ENCODE assay signal across 17 cellular contexts in genomic region chr18:12086249-12086648, GRCh38. TPM values are rescaled to one million over a fixed set of nuclear protein-coding genes. Genes with fewer than 3 reads are reported as not detected.
DNase-seq lines count a peak whose midpoint lies in the region; ATAC-seq lines count a peak whose summit lies in the region.
"Had no signal": no experiment of that assay in that cellular context is flagged by ENCODE, and none has a peak within 500 bp of the region (broad histone marks: within the 10 kb centered on the region; RNA-seq: fewer than 3 reads in every experiment).

No MANE protein-coding gene starts in this region.

- intact Hi-C loops in sciatic nerve (cut with DNase I): no loop called here

- ATAC-seq in esophagus mucosa (peak; percentile 88), sciatic nerve (peak; percentile 21), HG03139 (IDR thresholded peaks at IDR 0.05; ENCODE audit: unreplicated experiment) (no peak)

- DNase-seq in HT-29 (ENCODE audit: low spot score) (peak; percentile 79), NCI-H345 (lab: John Stamatoyannopoulos, UW) (peak; percentile 60), sciatic nerve (ENCODE audit: low spot score) (no peak), amniotic stem cell (lab: John Stamatoyannopoulos, UW) (no peak), NCI-H1105 (lab: John Stamatoyannopoulos, UW) (no peak), dedifferentiated amniotic fluid mesenchymal stem cell (ENCODE audit: extremely low spot score) (no peak)
- DNase-seq: activated CD4-positive, alpha-beta T cell treated with anti-CD3 and anti-CD28 coated beads, Interleukin-2, amount 10 ng/mL, durations not matched to agents 7 days and 5 days; activated T-cell treated with anti-CD3 and anti-CD28 coated beads, Interleukin-2, amount 50 U/mL, for 24 hours; C1 segment of cervical spinal cord; central memory CD4-positive, alpha-beta T cell; KG1; NCI-H1417; T-helper 9 cell had no signal

RNA-seq across cellular contexts. Expression of gene ANKRD62, which starts 7.4 kb away (rescaled TPM):
- total RNA-seq in HT-29 (2014; rRNA removed; shearing (Covaris generic)): not detected in 2 replicates
- total RNA-seq in esophagus mucosa (0.48 TPM), sciatic nerve (not detected)
- total RNA-seq: activated CD4-positive, alpha-beta T cell treated with anti-CD3 and anti-CD28 coated beads, Interleukin-2, amount 10 ng/mL, durations not matched to agents 7 days and 5 days; gastrocnemius medialis; mucosa of gallbladder had no signal

Comparison
In these comparisons a context has a peak if more than half of its experiments do, and no peak if none do; other contexts are left out.
1. DNase-seq: peak in HT-29 (single experiment) and NCI-H345 (single experiment); none in sciatic nerve (single experiment), amniotic stem cell (single experiment), NCI-H1105 (single experiment) and dedifferentiated amniotic fluid mesenchymal stem cell (single experiment).